14 cellular contexts compared by ENCODE assay signal in the genomic region with DNA sequence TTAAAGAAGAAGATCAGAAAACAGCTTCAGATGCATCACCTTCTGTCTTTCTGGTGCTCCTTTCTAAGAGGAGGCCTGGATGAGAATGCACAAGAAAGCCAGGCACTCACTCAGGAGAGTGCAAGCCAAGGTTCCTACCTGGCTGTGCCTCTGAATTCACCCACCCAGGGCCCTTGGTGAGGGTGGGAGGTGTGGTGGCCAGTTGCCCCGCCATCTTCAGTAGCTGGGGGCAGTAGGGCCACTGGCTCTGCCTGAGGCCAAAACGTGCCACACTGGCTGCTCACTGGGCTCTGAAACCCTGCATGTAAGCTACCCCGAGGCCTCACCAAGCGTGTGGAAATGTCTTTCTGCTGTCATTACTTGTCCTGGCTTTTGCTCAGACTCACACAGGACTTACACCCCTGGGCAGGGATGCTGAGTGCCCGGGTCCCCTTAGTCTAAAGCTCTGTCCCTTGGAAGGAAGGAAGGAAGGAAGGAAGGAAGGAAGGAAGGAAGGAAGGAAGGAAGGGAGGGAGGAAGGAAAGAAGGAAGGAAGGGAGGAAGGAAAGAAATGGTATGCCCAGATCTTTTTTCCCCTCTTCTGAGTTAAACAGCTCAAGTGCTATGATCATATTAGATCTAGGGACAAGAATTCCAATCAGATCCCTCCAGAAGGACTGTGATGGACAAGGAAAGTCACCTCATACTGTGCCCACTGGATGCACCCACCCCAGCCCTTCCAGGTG. TPM values are rescaled to one million over a fixed set of nuclear protein-coding genes. Genes with fewer than 3 reads are reported as not detected.
DNase-seq lines count a peak whose midpoint lies in the region; ATAC-seq and TF ChIP-seq lines count a peak whose summit lies in the region.
"Had no signal": no experiment of that assay in that cellular context is flagged by ENCODE, and none has a peak within 500 bp of the region (broad histone marks: within the 10 kb centered on the region; RNA-seq: fewer than 3 reads in every experiment).

No MANE protein-coding gene starts in this region.

- ATAC-seq in HG02759 (IDR thresholded peaks at IDR 0.05; ENCODE audit: unreplicated experiment): no peak
- no peak for ATAC-seq in GM21447 (IDR thresholded peaks at IDR 0.05; ENCODE audit: unreplicated experiment)
- ATAC-seq: left cardiac atrium had no signal

- no peak for DNase-seq in CD8-positive, alpha-beta memory T cell
- no peak for DNase-seq in activated T-helper 1 cell treated with anti-CD3 and anti-CD28 coated beads, Interleukin-12 subunit alpha, Interleukin-12 subunit beta, Interleukin-2, Interleukin-4 antibody, amounts not matched to agents 30 ng/mL and 10 ng/mL and 1 ng/mL, durations not matched to agents 14 hours and 24 hours and 36 hours (ENCODE audit: low spot score)
- no peak for DNase-seq in neural progenitor cell (ENCODE audit: low spot score)
- DNase-seq: activated naive CD4-positive, alpha-beta T cell treated with anti-CD3 and anti-CD28 coated beads, Interleukin-2, amount 10 ng/mL, durations not matched to agents 7 days and 5 days; hypothalamus; left cardiac atrium; NCI-H2029 treated with DMSO at 0.1 percent for 48 hours; NCI-H524 had no signal

- H3K27ac ChIP-seq in BLaER1 treated with 17β-estradiol and CSF1 and Interleukin-3, amounts not matched to agents 10 nM and 100 nM: peak overlapping the region in 9 of 11 experiments; percentile 3 to 90 (median 82); a peak in 16 of 22 replicates
- no peak overlapping the region for H3K27ac ChIP-seq in CD8-positive, alpha-beta memory T cell (ENCODE audit: low read depth, low read length)
- no peak overlapping the region for H3K27ac ChIP-seq in neural progenitor cell
- H3K27ac ChIP-seq: C4-2B had no signal

- peak overlapping the region in 6 of 7 donors; percentile 4 to 99 (median 96) for H3K4me3 Mint-ChIP-seq in CD8-positive, alpha-beta memory T cell
- no peak overlapping the region for H3K4me3 Mint-ChIP-seq in activated T-helper 1 cell treated with anti-CD3 and anti-CD28 coated beads, Interleukin-12 subunit alpha, Interleukin-12 subunit beta, Interleukin-2, Interleukin-4 antibody, amounts not matched to agents 30 ng/mL and 10 ng/mL and 1 ng/mL, durations not matched to agents 14 hours and 24 hours and 36 hours
- H3K4me3 Mint-ChIP-seq in nephron (no peak overlapping the region), neural progenitor cell (no peak overlapping the region)
- H3K4me3 Mint-ChIP-seq: activated naive CD4-positive, alpha-beta T cell treated with anti-CD3 and anti-CD28 coated beads, Interleukin-2, amount 10 ng/mL, durations not matched to agents 7 days and 5 days had no signal

- no peak overlapping the region for H3K4me3 ChIP-seq in BLaER1 treated with 17β-estradiol and CSF1 and Interleukin-3, amounts not matched to agents 10 nM and 100 nM
- H3K4me3 ChIP-seq in CD8-positive, alpha-beta memory T cell (ENCODE audit: low read length): no peak overlapping the region
- H3K4me3 ChIP-seq in neural progenitor cell: no peak overlapping the region
- H3K4me3 ChIP-seq: HAP-1 had no signal

- TF ChIP-seq CTCF in nephron (IDR thresholded peaks at IDR 0.05; ENCODE audit: unreplicated experiment in 3 of 3) (no peak), neural progenitor cell (IDR thresholded peaks at IDR 0.05) (no peak)

- H3K4me1 ChIP-seq in BLaER1 treated with 17β-estradiol and CSF1 and Interleukin-3, amounts not matched to agents 10 nM and 100 nM: peaks cover 45 to 56% (median 50%) of the 10 kb centered on the region in 10 experiments
- peaks cover 59% of the 10 kb centered on the region for H3K4me1 ChIP-seq in CD8-positive, alpha-beta memory T cell (ENCODE audit: insufficient read depth, low read length)
- peaks cover 17% of the 10 kb centered on the region for H3K4me1 ChIP-seq in neural progenitor cell
- H3K4me1 ChIP-seq: HAP-1 had no signal

- no peak overlapping the region for H2AFZ ChIP-seq in neural progenitor cell (replicated peaks)

- peak overlapping the region in 6 of 11 experiments; percentile 22 to 63 (median 38); a peak in 8 of 22 replicates for H3K9ac ChIP-seq in BLaER1 treated with 17β-estradiol and CSF1 and Interleukin-3, amounts not matched to agents 10 nM and 100 nM
- H3K9ac ChIP-seq in neural progenitor cell: no peak overlapping the region

- H3K27me3 Mint-ChIP-seq in CD8-positive, alpha-beta memory T cell: peaks cover 0 to 1% of the 10 kb centered on the region in 2 donors
- H3K27me3 Mint-ChIP-seq in activated T-helper 1 cell treated with anti-CD3 and anti-CD28 coated beads, Interleukin-12 subunit alpha, Interleukin-12 subunit beta, Interleukin-2, Interleukin-4 antibody, amounts not matched to agents 30 ng/mL and 10 ng/mL and 1 ng/mL, durations not matched to agents 14 hours and 24 hours and 36 hours (ENCODE audit: insufficient read depth): no peaks in the 10 kb centered on the region
- H3K27me3 Mint-ChIP-seq in nephron (ENCODE audit: low read depth): peaks cover 16% of the 10 kb centered on the region
- H3K27me3 Mint-ChIP-seq in neural progenitor cell (ENCODE audit: insufficient read depth, low read depth): peaks cover 3% of the 10 kb centered on the region

- H3K9me3 ChIP-seq in BLaER1 treated with 17β-estradiol and CSF1 and Interleukin-3, amounts not matched to agents 10 nM and 100 nM (replicated peaks in 1 of 11): no peaks in the 10 kb centered on the region
- H3K9me3 ChIP-seq in CD8-positive, alpha-beta memory T cell (ENCODE audit: low read length): no peaks in the 10 kb centered on the region
- H3K9me3 ChIP-seq in neural progenitor cell (ENCODE audit: low read depth): no peaks in the 10 kb centered on the region
- H3K9me3 ChIP-seq: HAP-1 had no signal

- H3K79me2 ChIP-seq in neural progenitor cell (ENCODE audit: low read depth): no peaks in the 10 kb centered on the region

- no peaks in the 10 kb centered on the region for H3K27me3 ChIP-seq in BLaER1 treated with 17β-estradiol and CSF1 and Interleukin-3, amounts not matched to agents 10 nM and 100 nM
- H3K27me3 ChIP-seq in CD8-positive, alpha-beta memory T cell (ENCODE audit: insufficient read depth, low read length, poor library complexity, severe bottlenecking): no peaks in the 10 kb centered on the region
- peaks cover 6% of the 10 kb centered on the region for H3K27me3 ChIP-seq in neural progenitor cell

- H3K9me3 Mint-ChIP-seq in CD8-positive, alpha-beta memory T cell: no peaks in the 10 kb centered on the region
- no peaks in the 10 kb centered on the region for H3K9me3 Mint-ChIP-seq in activated T-helper 1 cell treated with anti-CD3 and anti-CD28 coated beads, Interleukin-12 subunit alpha, Interleukin-12 subunit beta, Interleukin-2, Interleukin-4 antibody, amounts not matched to agents 30 ng/mL and 10 ng/mL and 1 ng/mL, durations not matched to agents 14 hours and 24 hours and 36 hours
- no peaks in the 10 kb centered on the region for H3K9me3 Mint-ChIP-seq in nephron
- H3K9me3 Mint-ChIP-seq in neural progenitor cell: no peaks in the 10 kb centered on the region
- H3K9me3 Mint-ChIP-seq: activated naive CD4-positive, alpha-beta T cell treated with anti-CD3 and anti-CD28 coated beads, Interleukin-2, amount 10 ng/mL, durations not matched to agents 7 days and 5 days had no signal

- H4K20me1 ChIP-seq in BLaER1 treated with 17β-estradiol and CSF1 and Interleukin-3, amounts not matched to agents 10 nM and 100 nM: no peaks in the 10 kb centered on the region
- H4K20me1 ChIP-seq in neural progenitor cell (ENCODE audit: low read depth): no peaks in the 10 kb centered on the region

- no peaks in the 10 kb centered on the region for H3F3A ChIP-seq in neural progenitor cell (ENCODE audit: low read depth)

- H3K4me2 ChIP-seq in BLaER1 treated with 17β-estradiol and CSF1 and Interleukin-3, amounts not matched to agents 10 nM and 100 nM: peak overlapping the region; percentile 75 to 96 (median 92)
- H3K4me2 ChIP-seq in neural progenitor cell: no peak overlapping the region

- intact Hi-C loops in activated T-helper 1 cell treated with anti-CD3 and anti-CD28 coated beads, Interleukin-12 subunit alpha, Interleukin-12 subunit beta, Interleukin-2, Interleukin-4 antibody, amounts not matched to agents 30 ng/mL and 10 ng/mL and 1 ng/mL, durations not matched to agents 14 hours and 24 hours and 36 hours (cut with micrococcal nuclease): no loop called here

- peak overlapping the region; percentile 98 to 100 (median 100) for H3K27ac Mint-ChIP-seq in CD8-positive, alpha-beta memory T cell
- H3K27ac Mint-ChIP-seq in activated T-helper 1 cell treated with anti-CD3 and anti-CD28 coated beads, Interleukin-12 subunit alpha, Interleukin-12 subunit beta, Interleukin-2, Interleukin-4 antibody, amounts not matched to agents 30 ng/mL and 10 ng/mL and 1 ng/mL, durations not matched to agents 14 hours and 24 hours and 36 hours: peak overlapping the region; percentile 80
- H3K27ac Mint-ChIP-seq in nephron (peak overlapping the region in 2 of 3 experiments; percentile 52 to 99), neural progenitor cell (no peak overlapping the region)

- CTCF ChIA-PET in CD8-positive, alpha-beta memory T cell (lab: Charles Lee): interaction anchor here (1.6 to 23.4 kb wide), 5 partner anchors 9 to 489 kb away, joined by 6 to 285 read pairs (median 23); partner anchors contain the start of gene LBH

- POLR2A ChIA-PET in CD8-positive, alpha-beta memory T cell (lab: Charles Lee): interaction anchor here (1.0 to 2.6 kb wide), 3 partner anchors 9 to 57 kb away, joined by 4 to 22 read pairs (median 7); partner anchors contain the start of gene LBH

- H3K4me1 Mint-ChIP-seq in CD8-positive, alpha-beta memory T cell: peaks cover 66 to 71% (median 70%) of the 10 kb centered on the region in 3 donors
- peaks cover 69% of the 10 kb centered on the region for H3K4me1 Mint-ChIP-seq in activated T-helper 1 cell treated with anti-CD3 and anti-CD28 coated beads, Interleukin-12 subunit alpha, Interleukin-12 subunit beta, Interleukin-2, Interleukin-4 antibody, amounts not matched to agents 30 ng/mL and 10 ng/mL and 1 ng/mL, durations not matched to agents 14 hours and 24 hours and 36 hours (ENCODE audit: low read depth)
- H3K4me1 Mint-ChIP-seq in nephron: peaks cover 46% of the 10 kb centered on the region
- H3K4me1 Mint-ChIP-seq in neural progenitor cell: peaks cover 7% of the 10 kb centered on the region

- peaks cover 0 to 3% (median 0%) of the 10 kb centered on the region in 3 donors for H3K36me3 Mint-ChIP-seq in CD8-positive, alpha-beta memory T cell
- no peaks in the 10 kb centered on the region for H3K36me3 Mint-ChIP-seq in activated T-helper 1 cell treated with anti-CD3 and anti-CD28 coated beads, Interleukin-12 subunit alpha, Interleukin-12 subunit beta, Interleukin-2, Interleukin-4 antibody, amounts not matched to agents 30 ng/mL and 10 ng/mL and 1 ng/mL, durations not matched to agents 14 hours and 24 hours and 36 hours (ENCODE audit: low read depth)
- H3K36me3 Mint-ChIP-seq in nephron (ENCODE audit: low read depth): no peaks in the 10 kb centered on the region
- H3K36me3 Mint-ChIP-seq in neural progenitor cell: no peaks in the 10 kb centered on the region
- H3K36me3 Mint-ChIP-seq: activated naive CD4-positive, alpha-beta T cell treated with anti-CD3 and anti-CD28 coated beads, Interleukin-2, amount 10 ng/mL, durations not matched to agents 7 days and 5 days had no signal

- H3K36me3 ChIP-seq in BLaER1 treated with 17β-estradiol and CSF1 and Interleukin-3, amounts not matched to agents 10 nM and 100 nM: no peaks in the 10 kb centered on the region
- H3K36me3 ChIP-seq in CD8-positive, alpha-beta memory T cell (ENCODE audit: insufficient read depth, low read length): no peaks in the 10 kb centered on the region
- no peaks in the 10 kb centered on the region for H3K36me3 ChIP-seq in neural progenitor cell
- H3K36me3 ChIP-seq: HAP-1 had no signal

RNA-seq across cellular contexts. Expression of gene LBH, which starts 8.5 kb away (rescaled TPM):
- total RNA-seq in CD8-positive, alpha-beta memory T cell: 100 to 1,000 TPM; 115 to 121 TPM
- 156 TPM for polyA plus RNA-seq in CD8-positive, alpha-beta memory T cell
- 306 and 313 TPM in 2 replicates for total RNA-seq in activated T-helper 1 cell treated with anti-CD3 and anti-CD28 coated beads, Interleukin-12 subunit alpha, Interleukin-12 subunit beta, Interleukin-2, Interleukin-4 antibody, amounts not matched to agents 30 ng/mL and 10 ng/mL and 1 ng/mL, durations not matched to agents 14 hours and 24 hours and 36 hours
- 4.2 and 11.0 TPM in 2 replicates for total RNA-seq in neural progenitor cell (ENCODE audit: low replicate concordance)

Comparison
In these comparisons a context has a peak if more than half of its experiments do, and no peak if none do; other contexts are left out.
1. H3K27ac ChIP-seq: peak in BLaER1 treated with 17β-estradiol and CSF1 and Interleukin-3, amounts not matched to agents 10 nM and 100 nM (9 of 11); none in CD8-positive, alpha-beta memory T cell (single experiment) and neural progenitor cell (single experiment).
2. H3K4me3 Mint-ChIP-seq: peak in CD8-positive, alpha-beta memory T cell (6 of 7); none in activated T-helper 1 cell treated with anti-CD3 and anti-CD28 coated beads, Interleukin-12 subunit alpha, Interleukin-12 subunit beta, Interleukin-2, Interleukin-4 antibody, amounts not matched to agents 30 ng/mL and 10 ng/mL and 1 ng/mL, durations not matched to agents 14 hours and 24 hours and 36 hours (single experiment), nephron (0 of 3) and neural progenitor cell (single experiment).